In the genomic region with DNA sequence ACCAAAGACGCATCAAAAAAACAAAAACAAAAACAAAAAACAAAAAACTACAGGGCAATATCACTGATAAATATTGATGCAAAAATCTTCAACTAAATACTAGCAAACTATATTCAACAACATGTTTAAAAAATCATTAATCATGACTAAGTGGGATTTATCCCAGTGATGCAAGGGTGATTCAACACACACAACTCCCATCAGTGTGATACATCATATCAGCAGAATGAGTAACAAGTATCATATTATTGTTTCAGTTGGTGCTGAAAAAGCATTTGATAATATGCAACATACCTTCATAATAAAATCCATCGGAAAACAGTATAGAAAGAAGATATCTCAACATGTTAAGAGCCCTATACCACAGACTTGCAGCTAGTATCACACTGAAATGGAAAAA, we compare ENCODE assay signal across 22 cellular contexts.
"Had no signal": no experiment of that assay in that cellular context is flagged by ENCODE, and none has a peak within 500 bp of the region (broad histone marks: within the 10 kb centered on the region; RNA-seq: fewer than 3 reads in every experiment).

No MANE protein-coding gene starts in this region.

- H3K9me3 ChIP-seq: lower lobe of right lung, ovary, right atrium auricular region, sigmoid colon, thoracic aorta, transverse colon had no signal

- H3K27ac Mint-ChIP-seq: immature natural killer cell; natural killer cell treated with Interleukin-12 subunit alpha and Interleukin-12 subunit beta and Interleukin-15 and Interleukin-18, amount 100 ng/mL, for 72 hours; neural progenitor cell had no signal

- DNase-seq: dermis blood vessel endothelial cell; erythroblast; immature natural killer cell; left cardiac atrium; left ventricle myocardium inferior; lower lobe of right lung; mesenchymal stem cell; midbrain; nucleus accumbens; ovary; sigmoid colon; small intestine; stimulated activated CD4-positive, alpha-beta T cell treated with anti-CD3 and anti-CD28 coated beads, Interleukin-12 subunit alpha, Interleukin-12 subunit beta, amount 100 ng/mL, for 4 hours; stimulated activated naive CD4-positive, alpha-beta T cell; stomach; substantia nigra; transverse colon had no signal

- H3K27me3 Mint-ChIP-seq: natural killer cell treated with Interleukin-12 subunit alpha and Interleukin-12 subunit beta and Interleukin-15 and Interleukin-18, amount 100 ng/mL, for 72 hours had no signal

- H2AFZ ChIP-seq: neural progenitor cell had no signal

- H3K9ac ChIP-seq: neural progenitor cell had no signal

- H3K4me3 ChIP-seq: left ventricle myocardium inferior, lower lobe of right lung, neural progenitor cell, ovary, right atrium auricular region, sigmoid colon, stomach, thoracic aorta, transverse colon had no signal

- H3K9me3 Mint-ChIP-seq: neural progenitor cell had no signal

- H3K27me3 ChIP-seq: foreskin keratinocyte, neural progenitor cell, ovary, right atrium auricular region, sigmoid colon, stomach, transverse colon had no signal

- ATAC-seq: foreskin keratinocyte; left cardiac atrium; lower lobe of right lung; natural killer cell treated with Interleukin-12 subunit alpha and Interleukin-12 subunit beta and Interleukin-15 and Interleukin-18, amount 100 ng/mL, for 72 hours had no signal

- H3K4me3 Mint-ChIP-seq: immature natural killer cell; natural killer cell treated with Interleukin-12 subunit alpha and Interleukin-12 subunit beta and Interleukin-15 and Interleukin-18, amount 100 ng/mL, for 72 hours; neural progenitor cell had no signal

- H3K4me1 ChIP-seq: foreskin keratinocyte, left ventricle myocardium inferior, lower lobe of right lung, neural progenitor cell, right atrium auricular region, sigmoid colon, stomach, transverse colon had no signal

- H3K4me2 ChIP-seq: neural progenitor cell had no signal

- H3K4me1 Mint-ChIP-seq: immature natural killer cell, neural progenitor cell had no signal

- H3K27ac ChIP-seq: foreskin keratinocyte, left ventricle myocardium inferior, lower lobe of right lung, neural progenitor cell, ovary, right atrium auricular region, sigmoid colon, stomach, thoracic aorta, transverse colon had no signal

- H3K36me3 ChIP-seq: left ventricle myocardium inferior, lower lobe of right lung, neural progenitor cell, ovary, right atrium auricular region, sigmoid colon, stomach, thoracic aorta, transverse colon had no signal

- H3K36me3 Mint-ChIP-seq: immature natural killer cell, neural progenitor cell had no signal
